ENCODE assay signal across 25 cellular contexts in the genomic region with DNA sequence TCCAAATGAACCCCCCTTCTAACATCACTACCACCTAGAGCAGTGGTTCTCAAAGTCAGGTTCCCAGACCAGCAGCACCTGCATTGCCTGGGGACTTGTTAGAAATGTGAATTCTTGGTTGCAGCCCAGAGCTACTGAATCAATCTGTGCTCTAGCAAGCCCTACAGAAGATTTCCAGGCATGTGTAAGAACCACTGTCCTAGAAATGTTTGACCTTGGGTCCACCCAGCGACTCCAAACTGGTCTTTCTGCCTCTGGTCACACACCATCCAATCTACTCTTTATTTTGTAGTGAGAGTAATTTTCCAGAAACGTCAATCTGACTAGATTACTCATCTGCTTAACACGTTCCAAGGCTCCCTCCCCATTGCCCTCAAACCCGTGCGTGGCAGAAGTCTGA.
"Had no signal": no experiment of that assay in that cellular context is flagged by ENCODE, and none has a peak within 500 bp of the region (broad histone marks: within the 10 kb centered on the region; RNA-seq: fewer than 3 reads in every experiment).

No MANE protein-coding gene starts in this region.

- H3K27ac ChIP-seq: colonic mucosa, epithelial cell of prostate, esophagus squamous epithelium, gastrocnemius medialis, heart right ventricle, left lung, lower lobe of right lung had no signal

- H3K27me3 ChIP-seq: colonic mucosa had no signal

- H3K36me3 ChIP-seq: colonic mucosa, esophagus squamous epithelium, gastrocnemius medialis, heart right ventricle, left lung, lower lobe of right lung had no signal

- H3K4me3 ChIP-seq: colonic mucosa, esophagus squamous epithelium, gastrocnemius medialis, heart right ventricle, left lung, lower lobe of right lung, mucosa of descending colon had no signal

- H3K9me3 ChIP-seq: colonic mucosa, esophagus squamous epithelium, gastrocnemius medialis, lower lobe of right lung, mucosa of descending colon had no signal

- FAIRE-seq: endometrium, islet of Langerhans, keratinocyte had no signal

- H3K4me1 ChIP-seq: colonic mucosa, gastrocnemius medialis, left lung, lower lobe of right lung had no signal

- DNase-seq: cortex of kidney; effector CD8-positive, alpha-beta T cell; effector memory CD8-positive, alpha-beta T cell; endodermal cell; erythroblast; esophagus squamous epithelium; foreskin fibroblast; foreskin melanocyte; gastrocnemius medialis; glutamatergic neuron; head of caudate nucleus; hippocampal formation; left cardiac atrium; left lung; lower lobe of right lung; mesenchymal stem cell; naive B cell had no signal

- ATAC-seq: effector memory CD8-positive, alpha-beta T cell; esophagus mucosa; gastrocnemius medialis; left cardiac atrium; left lung; lower lobe of right lung had no signal
